In genomic region chr11:68798221-68798813, GRCh38 we compare ENCODE assay signal across 8 cellular contexts. TPM values are rescaled to one million over a fixed set of nuclear protein-coding genes. Genes with fewer than 3 reads are reported as not detected.
DNase-seq lines count a peak whose midpoint lies in the region; ATAC-seq, FAIRE-seq and TF ChIP-seq lines count a peak whose summit lies in the region.
"Had no signal": no experiment of that assay in that cellular context is flagged by ENCODE, and none has a peak within 500 bp of the region (broad histone marks: within the 10 kb centered on the region; RNA-seq: fewer than 3 reads in every experiment).

No MANE protein-coding gene starts in this region.

- H3K4me3 ChIP-seq in HepG2 (replicated peaks in 1 of 3; ENCODE audit: insufficient read depth in 1 of 3, low read depth in 2 of 3, low read length in 3 of 3): no peak overlapping the region
- no peak overlapping the region for H3K4me3 ChIP-seq in testis

- H3K9ac ChIP-seq in HepG2 (ENCODE audit: insufficient read depth, low read depth, low read length): no peak overlapping the region

- TF ChIP-seq RAD21 in HepG2 (CRISPR knock-in tag; IDR thresholded peaks at IDR 0.05): no peak

- no peaks in the 10 kb centered on the region for H3K27me3 ChIP-seq in HepG2 (ENCODE audit: control insufficient read depth in 1 of 2, insufficient read depth in 2 of 2, low read length in 2 of 2)
- no peaks in the 10 kb centered on the region for H3K27me3 ChIP-seq in testis

- no peaks in the 10 kb centered on the region for H3K4me1 ChIP-seq in HepG2 (ENCODE audit: insufficient read depth, low read length)
- no peaks in the 10 kb centered on the region for H3K4me1 ChIP-seq in testis

- H3K36me3 ChIP-seq in HepG2 (replicated peaks in 1 of 2; ENCODE audit: control insufficient read depth in 1 of 2, insufficient read depth in 2 of 2, low read length in 2 of 2) (0 out of 5 replicates have a peak, but pooled peaks cover 0 to 4% of the 10 kb centered on the region in 2 experiments), testis (ENCODE audit: low read depth, missing control alignments) (no peaks in the 10 kb centered on the region)

- in situ Hi-C loops in GM13976 (cut with MboI; ENCODE audit: low sequenced_read_pairs, unreplicated experiment): no loop called here
- in situ Hi-C loops in HepG2 (cut with HindIII; ENCODE audit: extremely low pct_ligation_motif_present, low pct_unique_long_range_greater_than_20kb): no loop called here

- H3K79me2 ChIP-seq in HepG2 (ENCODE audit: insufficient read depth, low read length): no peaks in the 10 kb centered on the region

- no TSS peak for BruUV-seq in HepG2 (replicated peaks; lab: Mats Ljungman, UMichigan)

- CTCF ChIA-PET in RWPE1 (lab: Yijun Ruan, JAX): interaction anchor here (0.5 to 1.0 kb wide), 6 partner anchors 10 to 214 kb away, joined by 3 to 4 read pairs (median 3); partner anchors contain the start of gene IGHMBP2
- CTCF ChIA-PET in HepG2 (lab: Yijun Ruan, JAX; ENCODE audit: low intra/inter-chr PET ratio, low total read pairs): interaction anchor here (2.6 kb wide), 1 partner anchor 166 kb away, joined by 14 read pairs; no protein-coding TSS in a partner anchor

- no peak overlapping the region for H3K4me2 ChIP-seq in HepG2 (ENCODE audit: low read depth, low read length)

- no peak for TF ChIP-seq POLR2A in HepG2 (IDR thresholded peaks at IDR 0.05; ENCODE audit: insufficient read depth in 1 of 2, low read depth in 2 of 2, low read length in 2 of 2)
- no peak for TF ChIP-seq POLR2A in testis (IDR thresholded peaks at IDR 0.05)

- H2AFZ ChIP-seq in HepG2 (ENCODE audit: low read length): no peak overlapping the region

- ATAC-seq in HepG2 (peak; percentile 77), GM19397 (IDR thresholded peaks at IDR 0.05; ENCODE audit: unreplicated experiment) (no peak)

- no peak for FAIRE-seq in HepG2 (lab: Jason Lieb, UNC)
- FAIRE-seq: TTC549 had no signal

- TF ChIP-seq EP300 in HepG2 (IDR thresholded peaks at IDR 0.05; ENCODE audit: low read depth in 2 of 2, low read length in 2 of 2) (no peak), HepG2 (CRISPR knock-in tag; IDR thresholded peaks at IDR 0.05; ENCODE audit: borderline replicate concordance) (no peak)

- H4K20me1 ChIP-seq in HepG2 (ENCODE audit: insufficient read depth, low read length): no peaks in the 10 kb centered on the region

- TF ChIP-seq CTCF in GM13976 (IDR thresholded peaks at IDR 0.05; ENCODE audit: borderline replicate concordance, control extremely low read depth, extremely low read depth, insufficient read depth, missing control alignments) (peak; percentile 45), RWPE1 (conservative IDR thresholded peaks at IDR 0.05; ENCODE audit: low read depth) (peak; percentile 61), HepG2 (CRISPR knock-in tag; IDR thresholded peaks at IDR 0.05) (peak; percentile 77), testis (IDR thresholded peaks at IDR 0.05) (peak; percentile 25 to 61 (median 26))

- POLR2A ChIA-PET in RWPE1 (lab: Yijun Ruan, JAX; ENCODE audit: low non-redundant PET): no interaction called here
- POLR2A ChIA-PET in HepG2 (lab: Yijun Ruan, JAX): no interaction called here

- DNase-seq in GM13976 (ENCODE audit: low spot score): peak; percentile 69
- DNase-seq in RWPE1 (ENCODE audit: low spot score): no peak
- peak; percentile 19 for DNase-seq in astrocyte of the hippocampus (ENCODE audit: low read depth, low spot score)
- DNase-seq in HepG2 (ENCODE audit: low spot score): peak; percentile 12
- DNase-seq in testis: peak; percentile 73
- no peak for DNase-seq in RKO (ENCODE audit: low spot score)

- no peak overlapping the region for H3K27ac ChIP-seq in RWPE1
- no peak overlapping the region for H3K27ac ChIP-seq in HepG2 (ENCODE audit: extremely low read length, insufficient read depth, low read length)
- no peak overlapping the region for H3K27ac ChIP-seq in testis

- intact Hi-C loops in HepG2 (cut with micrococcal nuclease; ENCODE audit: unreplicated experiment): no loop called here
- intact Hi-C loops in testis (cut with DNase I; ENCODE audit: low total_unique reads): no loop called here

- no peaks in the 10 kb centered on the region for H3K9me3 ChIP-seq in HepG2 (ENCODE audit: low read length)
- H3K9me3 ChIP-seq in testis: no peaks in the 10 kb centered on the region

- WGBS in HepG2 (ENCODE audit: low lambda C conversion rate): 70% methylated on average over 17 of the region's 23 CpGs
- WGBS in testis, 2 donors: 69 to 71% methylated on average over 16 to 23 of the region's 23 CpGs

TF ChIP-seq in HepG2, 621 proteins besides CTCF, POLR2A, EP300 and RAD21 (continues in another document):
- TF ChIP-seq PRMT3 (CRISPR knock-in tag; IDR thresholded peaks at IDR 0.05; ENCODE audit: borderline replicate concordance, low read depth) (no peak), ZNF574 (CRISPR knock-in tag; IDR thresholded peaks at IDR 0.05) (peak; percentile 63)

RNA-seq across cellular contexts. Expression of gene CPT1A, which starts 43.4 kb away (rescaled TPM):
- total RNA-seq in HepG2 (2016; rRNA removed; fragmentation: Illumina TruSeq; extraction: Trizol) (5.9 and 7.0 TPM in 2 replicates), testis (10 to 100 TPM; 49.1 to 58.5 TPM)
- total RNA-seq in HepG2 (2016; cell fraction: cytosol; rRNA removed; fragmentation: Illumina TruSeq; extraction: Trizol; ENCODE audit: low read depth): 2.1 and 2.2 TPM in 2 replicates
- total RNA-seq in HepG2 (2016; cell fraction: insoluble cytoplasmic fraction; rRNA removed; fragmentation: Illumina TruSeq; extraction: Trizol): 5.0 and 7.5 TPM in 2 replicates
- total RNA-seq in HepG2 (2016; cell fraction: membrane; rRNA removed; fragmentation: Illumina TruSeq; extraction: Trizol): 4.1 and 4.3 TPM in 2 replicates
- 9.1 and 10.4 TPM in 2 replicates for total RNA-seq in HepG2 (2016; cell fraction: nucleus; rRNA removed; fragmentation: Illumina TruSeq; extraction: Trizol)
- polyA plus RNA-seq in HepG2 (2011; rRNA removed) (7.1 and 14.3 TPM in 2 replicates), testis (ENCODE audit: insufficient read depth, low read depth, low replicate concordance) (39.2 TPM)
- 5.2 and 8.0 TPM in 2 replicates for polyA plus RNA-seq in HepG2 (2011; cell fraction: cytosol; rRNA removed)
- 21.8 and 25.1 TPM in 2 replicates for polyA plus RNA-seq in HepG2 (2011; cell fraction: nucleus; rRNA removed)
- 29.0 and 36.7 TPM in 2 replicates for polyA plus RNA-seq in HepG2 (2012)
- 0.69 and 0.71 TPM in 2 replicates for polyA plus RNA-seq in HepG2 (2016; cell fraction: cytosol; fragmentation: Illumina TruSeq; extraction: Trizol; ENCODE audit: low read depth)
- 3.6 and 4.1 TPM in 2 replicates for polyA plus RNA-seq in HepG2 (2016; cell fraction: insoluble cytoplasmic fraction; fragmentation: Illumina TruSeq; extraction: Trizol; ENCODE audit: low read depth)
- 1.4 and 1.9 TPM in 2 replicates for polyA plus RNA-seq in HepG2 (2016; cell fraction: membrane; fragmentation: Illumina TruSeq; extraction: Trizol; ENCODE audit: low read depth)
- polyA plus RNA-seq in HepG2 (2016; cell fraction: nucleus; fragmentation: Illumina TruSeq; extraction: Trizol; ENCODE audit: insufficient read depth, low read depth): 11.0 and 11.5 TPM in 2 replicates
- 29.7 and 125 TPM in 2 replicates for polyA minus RNA-seq in HepG2 (2011; rRNA and poly(A)+ RNA removed; ENCODE audit: low replicate concordance)
- polyA minus RNA-seq in HepG2 (2011; cell fraction: cytosol; rRNA and poly(A)+ RNA removed): 18.2 and 34.1 TPM in 2 replicates
- 14.2 and 22.8 TPM in 2 replicates for polyA minus RNA-seq in HepG2 (2011; cell fraction: nucleus; rRNA and poly(A)+ RNA removed)

RNA-seq across cellular contexts. Expression of gene TESMIN, which starts 47.0 kb away (rescaled TPM):
- total RNA-seq in HepG2 (2016; rRNA removed; fragmentation: Illumina TruSeq; extraction: Trizol) (0.15 and 0.60 TPM in 2 replicates), testis (10 to 100 TPM; 60.4 to 72.2 TPM)
- total RNA-seq in HepG2 (2016; cell fraction: cytosol; rRNA removed; fragmentation: Illumina TruSeq; extraction: Trizol; ENCODE audit: low read depth): 0.51 TPM in 1 of 2 replicates, not detected in the other
- 0.30 and 0.79 TPM in 2 replicates for total RNA-seq in HepG2 (2016; cell fraction: insoluble cytoplasmic fraction; rRNA removed; fragmentation: Illumina TruSeq; extraction: Trizol)
- total RNA-seq in HepG2 (2016; cell fraction: membrane; rRNA removed; fragmentation: Illumina TruSeq; extraction: Trizol): 0.31 and 0.38 TPM in 2 replicates
- total RNA-seq in HepG2 (2016; cell fraction: nucleus; rRNA removed; fragmentation: Illumina TruSeq; extraction: Trizol): 0.96 TPM in 1 of 2 replicates, not detected in the other
- polyA plus RNA-seq in HepG2 (2011; rRNA removed) (0.22 and 0.45 TPM in 2 replicates), testis (ENCODE audit: insufficient read depth, low read depth, low replicate concordance) (127 TPM)
- 0.09 and 0.18 TPM in 2 replicates for polyA plus RNA-seq in HepG2 (2011; cell fraction: cytosol; rRNA removed)
- 0.69 and 0.88 TPM in 2 replicates for polyA plus RNA-seq in HepG2 (2011; cell fraction: nucleus; rRNA removed)
- 0.47 and 0.92 TPM in 2 replicates for polyA plus RNA-seq in HepG2 (2012)
- 0.32 and 0.66 TPM in 2 replicates for polyA plus RNA-seq in HepG2 (2016; cell fraction: cytosol; fragmentation: Illumina TruSeq; extraction: Trizol; ENCODE audit: low read depth)
- polyA plus RNA-seq in HepG2 (2016; cell fraction: insoluble cytoplasmic fraction; fragmentation: Illumina TruSeq; extraction: Trizol; ENCODE audit: low read depth): 0.58 and 0.72 TPM in 2 replicates
- polyA plus RNA-seq in HepG2 (2016; cell fraction: membrane; fragmentation: Illumina TruSeq; extraction: Trizol; ENCODE audit: low read depth): 0.20 and 0.56 TPM in 2 replicates
- not detected in 2 replicates for polyA plus RNA-seq in HepG2 (2016; cell fraction: nucleus; fragmentation: Illumina TruSeq; extraction: Trizol; ENCODE audit: insufficient read depth, low read depth)
- 0.10 and 0.42 TPM in 2 replicates for polyA minus RNA-seq in HepG2 (2011; rRNA and poly(A)+ RNA removed; ENCODE audit: low replicate concordance)
- not detected in 2 replicates for polyA minus RNA-seq in HepG2 (2011; cell fraction: cytosol; rRNA and poly(A)+ RNA removed)
- polyA minus RNA-seq in HepG2 (2011; cell fraction: nucleus; rRNA and poly(A)+ RNA removed): 0.26 and 0.62 TPM in 2 replicates

Comparison
In these comparisons a context has a peak if more than half of its experiments do, and no peak if none do; other contexts are left out.
1. DNase-seq: peak in GM13976 (single experiment), astrocyte of the hippocampus (single experiment), HepG2 (single experiment) and testis (single experiment); none in RWPE1 (single experiment) and RKO (single experiment).
2. CTCF ChIP-seq: peak in every context shown above with its lines; median percentile 77 in HepG2; 61 in RWPE1; 45 in GM13976; 26 in testis.
3. RNA of gene TESMIN, which starts 47.0 kb away (total RNA-seq): 60.4 to 72.2 TPM in testis; 0.15 to 0.96 TPM in HepG2; every median in the first group is over 10 times any median in the second.